ENCODE assay signal across 23 cellular contexts in the genomic region with DNA sequence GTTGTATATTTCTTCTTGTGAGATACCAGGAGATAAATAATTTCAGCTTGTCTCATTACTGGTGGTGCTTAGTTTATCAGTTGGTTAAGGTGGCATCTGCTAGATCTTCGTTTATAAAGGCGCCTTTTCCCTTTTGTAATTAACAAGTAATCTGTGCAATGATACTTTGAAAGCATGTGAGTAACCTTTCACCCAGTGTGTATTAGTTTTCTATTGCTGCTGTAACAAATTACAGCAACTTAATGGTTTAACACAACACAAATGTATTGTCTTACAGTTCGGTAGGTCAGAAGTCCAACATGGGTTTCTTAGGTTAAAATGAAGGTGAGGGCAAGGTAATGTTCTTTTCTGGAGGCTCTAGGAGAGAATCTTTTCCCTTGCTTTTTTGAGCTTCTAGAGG.
"Had no signal": no experiment of that assay in that cellular context is flagged by ENCODE, and none has a peak within 500 bp of the region (broad histone marks: within the 10 kb centered on the region; RNA-seq: fewer than 3 reads in every experiment).

No MANE protein-coding gene starts in this region.

- H3K27ac Mint-ChIP-seq: neural progenitor cell had no signal

- H3K27ac ChIP-seq: dorsolateral prefrontal cortex, lower lobe of right lung, neural progenitor cell, parathyroid adenoma, thoracic aorta, tibial nerve, upper lobe of left lung had no signal

- DNase-seq: dorsolateral prefrontal cortex; effector CD4-positive, alpha-beta T cell; head of caudate nucleus; left ventricle myocardium superior; lower lobe of right lung; stimulated activated CD4-positive, alpha-beta T cell treated with anti-CD3 and anti-CD28 coated beads, Interleukin-12 subunit alpha, Interleukin-12 subunit beta, amount 100 ng/mL, for 4 hours; stimulated activated CD4-positive, alpha-beta T cell treated with anti-CD3 and anti-CD28 coated beads, Interleukin-1b, Interleukin-23, amount 100 ng/mL, for 48 hours; stimulated activated CD4-positive, alpha-beta T cell treated with anti-CD3 and anti-CD28 coated beads, Interleukin-4, amount 100 ng/mL, for 1 hour; stimulated activated CD8-positive, alpha-beta memory T cell treated with anti-CD3 and anti-CD28 coated beads, Interleukin-4, amount 100 ng/mL, for 48 hours; stimulated activated naive CD4-positive, alpha-beta T cell treated with Interleukin-2 at 50 U/mL for 16 hours; upper lobe of left lung had no signal

- H3K27me3 Mint-ChIP-seq: natural killer cell treated with Interleukin-12 subunit alpha and Interleukin-12 subunit beta and Interleukin-15 and Interleukin-18, amount 100 ng/mL, for 72 hours; progenitor cell of endocrine pancreas had no signal

- H3K9me3 ChIP-seq: lower lobe of right lung, thoracic aorta, tibial nerve, upper lobe of left lung had no signal

- H3K4me3 ChIP-seq: dorsolateral prefrontal cortex, lower lobe of right lung, neural progenitor cell, smooth muscle cell, thoracic aorta, tibial nerve, upper lobe of left lung had no signal

- H3K9me3 Mint-ChIP-seq: natural killer cell treated with Interleukin-12 subunit alpha and Interleukin-12 subunit beta and Interleukin-15 and Interleukin-18, amount 100 ng/mL, for 72 hours had no signal

- H3K9ac ChIP-seq: neural progenitor cell, parathyroid adenoma had no signal

- ATAC-seq: left ventricle myocardium superior; lower lobe of right lung; natural killer cell treated with Interleukin-12 subunit alpha and Interleukin-12 subunit beta and Interleukin-15 and Interleukin-18, amount 100 ng/mL, for 72 hours; sciatic nerve had no signal

- H3K4me3 Mint-ChIP-seq: natural killer cell treated with Interleukin-12 subunit alpha and Interleukin-12 subunit beta and Interleukin-15 and Interleukin-18, amount 100 ng/mL, for 72 hours; neural progenitor cell had no signal

- H3K4me2 ChIP-seq: neural progenitor cell, smooth muscle cell had no signal

- H3K36me3 ChIP-seq: lower lobe of right lung, neural progenitor cell, thoracic aorta, tibial nerve, upper lobe of left lung had no signal

- H3K27me3 ChIP-seq: dorsolateral prefrontal cortex, neural progenitor cell, tibial nerve, upper lobe of left lung had no signal

- H3K36me3 Mint-ChIP-seq: natural killer cell treated with Interleukin-12 subunit alpha and Interleukin-12 subunit beta and Interleukin-15 and Interleukin-18, amount 100 ng/mL, for 72 hours had no signal

- FAIRE-seq: colon, frontal cortex, keratinocyte, urothelium cell line had no signal

- H2AFZ ChIP-seq: neural progenitor cell, parathyroid adenoma had no signal
